Comparison of ENCODE assay signal across 2 cellular contexts in genomic region chr6:138864343-138864890, GRCh38.
TF ChIP-seq lines count a peak whose summit lies in the region.

No MANE protein-coding gene starts in this region.

TF ChIP-seq in IMR-90, 13 proteins besides CTCF, POLR2A, EP300 and RAD21:
- TF ChIP-seq FOS (IDR thresholded peaks at IDR 0.05; ENCODE audit: low read depth, low read length) (no peak), BHLHE40 (IDR thresholded peaks at IDR 0.05; ENCODE audit: low read depth, low read length) (no peak), NFE2L2 (IDR thresholded peaks at IDR 0.05; ENCODE audit: low read depth, low read length) (no peak), SMC3 (IDR thresholded peaks at IDR 0.05; ENCODE audit: low read depth, low read length) (no peak), RFX5 (IDR thresholded peaks at IDR 0.05; ENCODE audit: low read depth, low read length) (no peak), MAZ (IDR thresholded peaks at IDR 0.05; ENCODE audit: borderline replicate concordance, low read depth, low read length) (no peak), CEBPB (IDR thresholded peaks at IDR 0.05; ENCODE audit: low read depth, low read length) (no peak), USF2 (IDR thresholded peaks at IDR 0.05; ENCODE audit: low read depth, low read length) (no peak), MAFK (IDR thresholded peaks at IDR 0.05; ENCODE audit: low read depth, low read length) (no peak), CHD1 (IDR thresholded peaks at IDR 0.05; ENCODE audit: low read depth, low read length) (no peak), MXI1 (IDR thresholded peaks at IDR 0.05; ENCODE audit: borderline replicate concordance, low read depth, low read length) (no peak), ELK1 (IDR thresholded peaks at IDR 0.05; ENCODE audit: borderline replicate concordance, low read depth, low read length) (no peak), RCOR1 (IDR thresholded peaks at IDR 0.05; ENCODE audit: insufficient replicate concordance, low read length) (no peak)

TF ChIP-seq in neural cell, 6 proteins besides CTCF, POLR2A, EP300 and RAD21:
- TF ChIP-seq REST (IDR thresholded peaks at IDR 0.05; ENCODE audit: borderline replicate concordance) (peak; percentile 22), TAF1 (IDR thresholded peaks at IDR 0.05; ENCODE audit: low read depth) (no peak)
TF ChIP-seq in neural cell: peak in this region for 1.
